In genomic region chr4:182206266-182206665, GRCh38 we compare ENCODE assay signal across 16 cellular contexts. TPM values are rescaled to one million over a fixed set of nuclear protein-coding genes. Genes with fewer than 3 reads are reported as not detected.
"Had no signal": no experiment of that assay in that cellular context is flagged by ENCODE, and none has a peak within 500 bp of the region (broad histone marks: within the 10 kb centered on the region; RNA-seq: fewer than 3 reads in every experiment).

No MANE protein-coding gene starts in this region.

- H3K36me3 Mint-ChIP-seq: activated CD8-positive, alpha-beta memory T cell treated with anti-CD3 and anti-CD28 coated beads, Interleukin-2, amount 10 ng/mL, durations not matched to agents 7 days and 5 days; activated naive CD8-positive, alpha-beta T cell treated with anti-CD3 and anti-CD28 coated beads for 36 hours; stimulated activated effector memory CD8-positive, alpha-beta T cell treated with anti-CD3 and anti-CD28 coated beads, Interleukin-12 subunit alpha, Interleukin-12 subunit beta, amount 100 ng/mL, for 72 hours had no signal

- H3K4me3 ChIP-seq: dorsolateral prefrontal cortex, esophagus squamous epithelium, skin epidermis, tibial artery had no signal

- DNase-seq: activated CD4-positive, alpha-beta T cell treated with anti-CD3 and anti-CD28 coated beads for 1 hour; activated CD4-positive, alpha-beta T cell treated with anti-CD3 and anti-CD28 coated beads, Interleukin-2, amount 50 U/mL, for 48 hours; activated CD8-positive, alpha-beta memory T cell treated with anti-CD3 and anti-CD28 coated beads, Interleukin-2, amount 10 ng/mL, durations not matched to agents 7 days and 5 days; activated gamma-delta T cell; activated naive CD8-positive, alpha-beta T cell treated with anti-CD3 and anti-CD28 coated beads for 36 hours; activated T-cell treated with anti-CD3 and anti-CD28 coated beads, Interleukin-2, amount 50 U/mL, for 24 hours; aorta; dorsolateral prefrontal cortex; esophagus squamous epithelium; foreskin fibroblast; glutamatergic neuron; retina; T-helper 9 cell; tibial artery had no signal

- H3K27ac Mint-ChIP-seq: activated CD8-positive, alpha-beta memory T cell treated with anti-CD3 and anti-CD28 coated beads, Interleukin-2, amount 10 ng/mL, durations not matched to agents 7 days and 5 days; activated naive CD8-positive, alpha-beta T cell treated with anti-CD3 and anti-CD28 coated beads for 36 hours; activated T-cell treated with anti-CD3 and anti-CD28 coated beads, Interleukin-2, amount 50 U/mL, for 24 hours; stimulated activated effector memory CD8-positive, alpha-beta T cell treated with anti-CD3 and anti-CD28 coated beads, Interleukin-12 subunit alpha, Interleukin-12 subunit beta, amount 100 ng/mL, for 72 hours had no signal

- H3K9me3 Mint-ChIP-seq: activated naive CD8-positive, alpha-beta T cell treated with anti-CD3 and anti-CD28 coated beads for 36 hours; activated T-cell treated with anti-CD3 and anti-CD28 coated beads, Interleukin-2, amount 50 U/mL, for 24 hours had no signal

- H3K27ac ChIP-seq: dorsolateral prefrontal cortex, esophagus squamous epithelium, skin epidermis, tibial artery had no signal

- ATAC-seq: activated CD8-positive, alpha-beta memory T cell treated with anti-CD3 and anti-CD28 coated beads, Interleukin-2, amount 10 ng/mL, durations not matched to agents 7 days and 5 days; stimulated activated effector memory CD8-positive, alpha-beta T cell treated with anti-CD3 and anti-CD28 coated beads, Interleukin-12 subunit alpha, Interleukin-12 subunit beta, amount 100 ng/mL, for 72 hours had no signal

- H3K27me3 ChIP-seq: esophagus squamous epithelium, tibial artery had no signal

- H3K9me3 ChIP-seq: esophagus squamous epithelium, tibial artery had no signal

- H3K36me3 ChIP-seq: esophagus squamous epithelium, tibial artery had no signal

- H3K27me3 Mint-ChIP-seq: activated CD8-positive, alpha-beta memory T cell treated with anti-CD3 and anti-CD28 coated beads, Interleukin-2, amount 10 ng/mL, durations not matched to agents 7 days and 5 days; activated naive CD8-positive, alpha-beta T cell treated with anti-CD3 and anti-CD28 coated beads for 36 hours; activated T-cell treated with anti-CD3 and anti-CD28 coated beads, Interleukin-2, amount 50 U/mL, for 24 hours had no signal

- H3K4me3 Mint-ChIP-seq: activated CD8-positive, alpha-beta memory T cell treated with anti-CD3 and anti-CD28 coated beads, Interleukin-2, amount 10 ng/mL, durations not matched to agents 7 days and 5 days; activated naive CD8-positive, alpha-beta T cell treated with anti-CD3 and anti-CD28 coated beads for 36 hours; activated T-cell treated with anti-CD3 and anti-CD28 coated beads, Interleukin-2, amount 50 U/mL, for 24 hours; stimulated activated effector memory CD8-positive, alpha-beta T cell treated with anti-CD3 and anti-CD28 coated beads, Interleukin-12 subunit alpha, Interleukin-12 subunit beta, amount 100 ng/mL, for 72 hours had no signal

- H3K4me1 Mint-ChIP-seq: activated CD8-positive, alpha-beta memory T cell treated with anti-CD3 and anti-CD28 coated beads, Interleukin-2, amount 10 ng/mL, durations not matched to agents 7 days and 5 days; activated naive CD8-positive, alpha-beta T cell treated with anti-CD3 and anti-CD28 coated beads for 36 hours; stimulated activated effector memory CD8-positive, alpha-beta T cell treated with anti-CD3 and anti-CD28 coated beads, Interleukin-12 subunit alpha, Interleukin-12 subunit beta, amount 100 ng/mL, for 72 hours had no signal

RNA-seq across cellular contexts. Expression of gene TENM3, which starts 36.9 kb away (rescaled TPM):
- total RNA-seq: activated CD8-positive, alpha-beta memory T cell treated with anti-CD3 and anti-CD28 coated beads, Interleukin-2, amount 10 ng/mL, durations not matched to agents 7 days and 5 days; activated naive CD8-positive, alpha-beta T cell treated with anti-CD3 and anti-CD28 coated beads for 36 hours had no signal
